In the genomic region with DNA sequence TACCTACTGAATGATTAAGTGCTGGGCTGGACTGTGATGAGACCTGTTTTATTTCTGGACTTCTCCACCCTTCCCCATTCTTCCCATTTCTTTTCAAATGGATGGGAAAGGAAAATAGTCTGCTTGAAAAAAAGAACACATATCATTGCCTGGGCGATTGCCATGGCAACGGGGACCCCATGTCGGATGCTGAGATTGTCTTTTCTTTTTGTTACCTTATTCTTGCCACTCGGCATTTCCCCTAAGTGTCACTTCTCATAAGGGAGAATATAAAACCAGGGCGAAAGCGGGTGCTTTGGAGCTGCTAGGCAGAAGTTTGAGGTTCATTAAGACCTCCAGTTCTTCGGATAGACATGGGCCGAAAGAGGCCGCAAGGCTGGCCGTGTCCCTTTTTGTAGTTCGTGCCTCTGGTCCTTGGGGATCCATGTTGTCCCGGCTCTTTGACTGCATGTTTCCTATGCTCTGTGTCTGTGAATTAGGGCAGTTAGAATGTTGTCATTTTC, we compare ENCODE assay signal across 11 cellular contexts. TPM values are rescaled to one million over a fixed set of nuclear protein-coding genes. Genes with fewer than 3 reads are reported as not detected.
DNase-seq lines count a peak whose midpoint lies in the region; ATAC-seq and TF ChIP-seq lines count a peak whose summit lies in the region.
"Had no signal": no experiment of that assay in that cellular context is flagged by ENCODE, and none has a peak within 500 bp of the region (broad histone marks: within the 10 kb centered on the region; RNA-seq: fewer than 3 reads in every experiment).

No MANE protein-coding gene starts in this region.

- no peak for TF ChIP-seq CTCF in activated B cell treated with CpG ODN at 0.5 μM for 24 hours (IDR thresholded peaks at IDR 0.05)

- intact Hi-C loops in activated B cell treated with CpG ODN at 0.5 μM for 24 hours (cut with micrococcal nuclease), result no loop called here

- DNase-seq in activated T-cell treated with anti-CD3 and anti-CD28 coated beads, Interleukin-2, amount 50 U/mL, for 4 hours, result no peak
- DNase-seq in activated T-cell treated with anti-CD3 and anti-CD28 coated beads for 4 hours, result no peak
- no peak for DNase-seq in activated B cell treated with CpG ODN at 0.5 μM for 24 hours
- no peak for DNase-seq in ecto neural progenitor cell (ENCODE audit: low spot score)
- no peak for DNase-seq in hepatic stellate cell (ENCODE audit: low spot score)
- DNase-seq: HCEC 1CT, mesendoderm, NCI-H1694 had no signal

- H3K9me3 ChIP-seq in iPS-18a (ENCODE audit: control insufficient read depth, low read depth, low read length), result no peaks in the 10 kb centered on the region
- no peaks in the 10 kb centered on the region for H3K9me3 ChIP-seq in stomach smooth muscle (ENCODE audit: control insufficient read depth in 2 of 2, low read length in 2 of 2)

- peaks cover 10% of the 10 kb centered on the region for H3K27me3 ChIP-seq in iPS-18a (ENCODE audit: control insufficient read depth, insufficient read depth, low read length)
- H3K27me3 ChIP-seq in stomach smooth muscle (ENCODE audit: control insufficient read depth in 1 of 2, insufficient read depth in 2 of 2, low read length in 2 of 2), result peaks cover 19 to 24% of the 10 kb centered on the region in 2 donors

- CTCF ChIA-PET in activated B cell treated with CpG ODN at 0.5 μM for 24 hours (lab: Charles Lee), result no interaction called here

- H3K27me3 Mint-ChIP-seq in activated T-cell treated with anti-CD3 and anti-CD28 coated beads, Interleukin-2, amount 50 U/mL, for 4 hours (ENCODE audit: low read depth), result no peaks in the 10 kb centered on the region
- H3K27me3 Mint-ChIP-seq in activated B cell treated with CpG ODN at 0.5 μM for 24 hours, result peaks cover 37% of the 10 kb centered on the region

- H3K4me1 ChIP-seq in iPS-18a (ENCODE audit: control insufficient read depth, low read depth, low read length) (peaks cover 4% of the 10 kb centered on the region), stomach smooth muscle (ENCODE audit: control insufficient read depth, insufficient read depth, low read length) (peaks cover 9% of the 10 kb centered on the region)

- peaks cover 62% of the 10 kb centered on the region for H3K4me1 Mint-ChIP-seq in activated T-cell treated with anti-CD3 and anti-CD28 coated beads, Interleukin-2, amount 50 U/mL, for 4 hours (ENCODE audit: low read depth)
- H3K4me1 Mint-ChIP-seq in activated B cell treated with CpG ODN at 0.5 μM for 24 hours, result peaks cover 5% of the 10 kb centered on the region

- H3K36me3 Mint-ChIP-seq in activated T-cell treated with anti-CD3 and anti-CD28 coated beads, Interleukin-2, amount 50 U/mL, for 4 hours (ENCODE audit: insufficient read depth), result no peaks in the 10 kb centered on the region
- H3K36me3 Mint-ChIP-seq in activated B cell treated with CpG ODN at 0.5 μM for 24 hours (ENCODE audit: low read depth), result no peaks in the 10 kb centered on the region

- H3K27ac Mint-ChIP-seq in activated B cell treated with CpG ODN at 0.5 μM for 24 hours, result no peak overlapping the region

- H3K27ac ChIP-seq in iPS-18a (ENCODE audit: low read length) (no peak overlapping the region), stomach smooth muscle (ENCODE audit: low read length) (no peak overlapping the region)

- H3K9ac ChIP-seq in iPS-18a (ENCODE audit: low read length) (no peak overlapping the region), stomach smooth muscle (ENCODE audit: low read length in 2 of 2) (no peak overlapping the region)

- peak overlapping the region; percentile 88 for H3K4me3 Mint-ChIP-seq in activated T-cell treated with anti-CD3 and anti-CD28 coated beads, Interleukin-2, amount 50 U/mL, for 4 hours
- H3K4me3 Mint-ChIP-seq in activated B cell treated with CpG ODN at 0.5 μM for 24 hours, result peak overlapping the region; percentile 70

- H3K36me3 ChIP-seq in iPS-18a (ENCODE audit: control insufficient read depth, low read depth, low read length) (no peaks in the 10 kb centered on the region), stomach smooth muscle (ENCODE audit: control insufficient read depth in 2 of 2, insufficient read depth in 2 of 2, low read length in 2 of 2) (no peaks in the 10 kb centered on the region)

- peak overlapping the region; percentile 61 for H3K4me3 ChIP-seq in iPS-18a (ENCODE audit: low read length)
- peak overlapping the region; percentile 58 to 72 for H3K4me3 ChIP-seq in stomach smooth muscle (ENCODE audit: low read length in 2 of 2)

- no peak for ATAC-seq in activated T-cell treated with anti-CD3 and anti-CD28 coated beads, Interleukin-2, amount 50 U/mL, for 4 hours
- ATAC-seq in activated B cell treated with CpG ODN at 0.5 μM for 24 hours (ENCODE audit: low read depth) (no peak), HG03039 (IDR thresholded peaks at IDR 0.05; ENCODE audit: unreplicated experiment) (no peak)

- POLR2A ChIA-PET in activated B cell treated with CpG ODN at 0.5 μM for 24 hours (lab: Charles Lee), result no interaction called here

- H3K9me3 Mint-ChIP-seq in activated T-cell treated with anti-CD3 and anti-CD28 coated beads, Interleukin-2, amount 50 U/mL, for 4 hours, result no peaks in the 10 kb centered on the region
- H3K9me3 Mint-ChIP-seq in activated B cell treated with CpG ODN at 0.5 μM for 24 hours, result no peaks in the 10 kb centered on the region

RNA-seq across cellular contexts. Expression of gene FGD3, which starts 0.8 kb away (rescaled TPM):
- 10 to 100 TPM; 32.5 to 36.3 (median 32.6) TPM for total RNA-seq in activated T-cell treated with anti-CD3 and anti-CD28 coated beads, Interleukin-2, amount 50 U/mL, for 4 hours
- 46.5 and 61.9 TPM in 2 replicates for total RNA-seq in activated B cell treated with CpG ODN at 0.5 μM for 24 hours
